34 cellular contexts compared by ENCODE assay signal in the genomic region with DNA sequence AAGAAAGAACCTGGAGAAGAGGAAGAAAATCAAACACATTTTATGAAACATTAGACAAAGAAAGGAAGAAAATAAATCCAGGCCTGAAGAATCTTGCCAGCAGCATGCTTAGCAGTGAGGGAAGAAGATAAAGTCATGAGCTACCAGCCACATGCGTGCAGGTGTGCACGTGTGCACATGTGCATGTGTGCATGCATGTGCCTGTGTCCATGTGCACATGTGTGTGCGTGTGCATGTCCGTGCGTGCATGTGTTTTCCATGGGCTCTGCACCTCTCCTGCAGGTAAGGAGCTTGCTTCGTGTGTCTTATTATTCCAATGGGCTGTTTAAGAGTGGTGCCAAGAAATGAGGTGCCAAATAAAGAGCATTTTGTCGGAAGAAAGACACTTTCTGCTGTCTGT.
"Had no signal": no experiment of that assay in that cellular context is flagged by ENCODE, and none has a peak within 500 bp of the region (broad histone marks: within the 10 kb centered on the region; RNA-seq: fewer than 3 reads in every experiment).

No MANE protein-coding gene starts in this region.

- DNase-seq: activated B cell treated with CpG ODN at 0.5 μM for 24 hours; activated CD4-positive, alpha-beta memory T cell treated with anti-CD3 and anti-CD28 coated beads for 36 hours; activated CD4-positive, alpha-beta T cell treated with anti-CD3 and anti-CD28 coated beads for 4 hours; activated CD4-positive, alpha-beta T cell treated with anti-CD3 and anti-CD28 coated beads, Interleukin-2, amount 10 ng/mL, durations not matched to agents 24 days and 14 days; activated CD4-positive, alpha-beta T cell treated with anti-CD3 and anti-CD28 coated beads, Interleukin-2, amount 50 U/mL, for 1 hour; activated CD4-positive, alpha-beta T cell treated with anti-CD3 and anti-CD28 coated beads, Interleukin-2, amount 50 U/mL, for 4 hours; activated CD4-positive, CD25-positive, alpha-beta regulatory T cell treated with anti-CD3 and anti-CD28 coated beads, Interleukin-2, amount 50 U/mL, for 72 hours; activated CD8-positive, alpha-beta memory T cell treated with anti-CD3 and anti-CD28 coated beads, Interleukin-2, amount 50 U/mL, for 4 hours; activated CD8-positive, alpha-beta T cell treated with anti-CD3 and anti-CD28 coated beads for 36 hours; activated effector memory CD4-positive, alpha-beta T cell treated with anti-CD3 and anti-CD28 coated beads, Interleukin-2, amount 50 U/mL, for 16 hours; activated gamma-delta T cell treated with Interleukin-2 at 50 U/mL for 16 hours; activated naive CD4-positive, alpha-beta T cell; activated naive CD4-positive, alpha-beta T cell treated with anti-CD3 and anti-CD28 coated beads for 36 hours; activated naive CD4-positive, alpha-beta T cell treated with anti-CD3 and anti-CD28 coated beads, Interleukin-2, amount 50 U/mL, for 16 hours; activated naive CD8-positive, alpha-beta T cell treated with anti-CD3 and anti-CD28 coated beads for 36 hours; activated T-cell treated with anti-CD3 and anti-CD28 coated beads for 4 hours; activated T-cell treated with anti-CD3 and anti-CD28 coated beads, Interleukin-2, amount 50 U/mL, for 1 hour; activated T-cell treated with anti-CD3 and anti-CD28 coated beads, Interleukin-2, amount 50 U/mL, for 4 hours; activated T-cell treated with anti-CD3 and anti-CD28 coated beads, Interleukin-2, amount 50 U/mL, for 72 hours; adrenal gland; amniotic stem cell; aorta; body of pancreas; brain microvascular endothelial cell; central memory CD4-positive, alpha-beta T cell; T-helper 1 cell; T-helper 2 cell; T-helper 9 cell had no signal

- FAIRE-seq: astrocyte, TTC549 had no signal

- H3K36me3 ChIP-seq: adrenal gland, brain microvascular endothelial cell, breast epithelium had no signal

- ATAC-seq: activated CD8-positive, alpha-beta T cell treated with anti-CD3 and anti-CD28 coated beads for 36 hours; activated naive CD4-positive, alpha-beta T cell treated with anti-CD3 and anti-CD28 coated beads, Interleukin-2, amount 50 U/mL, for 72 hours; activated T-cell treated with anti-CD3 and anti-CD28 coated beads, Interleukin-2, amount 50 U/mL, for 4 hours; activated T-cell treated with anti-CD3 and anti-CD28 coated beads, Interleukin-2, amount 50 U/mL, for 72 hours; activated T-helper 17 cell treated with anti-CD3 and anti-CD28 coated beads, Interleukin-2, amount 50 U/mL, for 72 hours; body of pancreas had no signal

- H3K27ac ChIP-seq: adrenal gland, body of pancreas, brain microvascular endothelial cell, breast epithelium, VCaP had no signal

- H3K27me3 ChIP-seq: adrenal gland, body of pancreas, brain microvascular endothelial cell had no signal

- H3K4me1 ChIP-seq: adrenal gland, body of pancreas, breast epithelium had no signal

- H3K4me3 ChIP-seq: adrenal gland, body of pancreas, breast epithelium had no signal

- H3K9me3 ChIP-seq: adrenal gland, body of pancreas, breast epithelium had no signal
